Comparison of ENCODE assay signal across 1 cellular context in the genomic region with DNA sequence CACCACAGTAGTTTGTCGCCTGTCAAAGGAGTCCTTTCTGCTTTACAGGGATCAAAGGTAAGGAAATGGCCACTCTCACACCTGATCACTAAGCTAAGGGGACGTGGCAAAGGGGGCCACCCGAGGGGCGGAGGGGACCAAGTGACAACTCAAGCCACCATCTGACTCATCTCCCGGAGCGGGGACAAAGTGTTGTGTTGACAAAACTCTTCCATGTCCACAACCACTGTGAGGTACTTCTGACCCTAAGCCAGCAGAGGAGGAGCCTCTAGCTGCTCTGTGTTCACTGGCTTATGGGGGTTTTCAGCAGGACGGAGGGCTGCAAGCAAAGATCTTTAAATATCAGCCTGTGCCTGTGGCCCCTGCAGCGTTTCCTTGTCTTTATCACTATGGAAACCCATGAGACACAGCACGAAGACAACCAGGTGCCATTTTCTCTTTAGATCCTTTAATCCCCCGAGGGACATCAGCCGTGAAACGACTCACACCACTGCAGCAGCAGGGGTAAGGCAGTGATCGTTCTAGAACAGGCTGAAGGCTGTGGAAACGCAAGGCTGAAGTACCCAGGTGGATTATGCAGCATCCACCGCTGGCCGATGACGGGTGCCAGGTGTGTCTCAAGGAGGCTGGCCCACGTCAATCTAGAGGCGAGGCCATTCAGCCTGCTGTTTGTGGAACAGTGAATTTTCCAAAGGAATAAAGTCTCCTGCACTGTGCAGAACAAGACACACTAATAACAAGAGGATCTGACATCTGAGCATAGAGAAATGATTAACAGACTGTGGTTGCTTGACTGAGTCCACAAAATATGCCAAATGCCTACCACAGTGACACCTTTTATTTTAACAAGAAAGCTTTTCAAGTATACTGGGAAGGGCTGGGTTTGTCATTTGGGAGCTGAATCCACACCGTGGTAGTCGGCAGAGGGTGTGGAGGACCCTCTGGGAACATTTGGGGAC.
TF ChIP-seq lines count a peak whose summit lies in the region.

No MANE protein-coding gene starts in this region.

TF ChIP-seq in HepG2, 621 proteins besides CTCF, POLR2A, EP300 and RAD21 (continued from another document and continues in another):
- TF ChIP-seq, protein P1, sequence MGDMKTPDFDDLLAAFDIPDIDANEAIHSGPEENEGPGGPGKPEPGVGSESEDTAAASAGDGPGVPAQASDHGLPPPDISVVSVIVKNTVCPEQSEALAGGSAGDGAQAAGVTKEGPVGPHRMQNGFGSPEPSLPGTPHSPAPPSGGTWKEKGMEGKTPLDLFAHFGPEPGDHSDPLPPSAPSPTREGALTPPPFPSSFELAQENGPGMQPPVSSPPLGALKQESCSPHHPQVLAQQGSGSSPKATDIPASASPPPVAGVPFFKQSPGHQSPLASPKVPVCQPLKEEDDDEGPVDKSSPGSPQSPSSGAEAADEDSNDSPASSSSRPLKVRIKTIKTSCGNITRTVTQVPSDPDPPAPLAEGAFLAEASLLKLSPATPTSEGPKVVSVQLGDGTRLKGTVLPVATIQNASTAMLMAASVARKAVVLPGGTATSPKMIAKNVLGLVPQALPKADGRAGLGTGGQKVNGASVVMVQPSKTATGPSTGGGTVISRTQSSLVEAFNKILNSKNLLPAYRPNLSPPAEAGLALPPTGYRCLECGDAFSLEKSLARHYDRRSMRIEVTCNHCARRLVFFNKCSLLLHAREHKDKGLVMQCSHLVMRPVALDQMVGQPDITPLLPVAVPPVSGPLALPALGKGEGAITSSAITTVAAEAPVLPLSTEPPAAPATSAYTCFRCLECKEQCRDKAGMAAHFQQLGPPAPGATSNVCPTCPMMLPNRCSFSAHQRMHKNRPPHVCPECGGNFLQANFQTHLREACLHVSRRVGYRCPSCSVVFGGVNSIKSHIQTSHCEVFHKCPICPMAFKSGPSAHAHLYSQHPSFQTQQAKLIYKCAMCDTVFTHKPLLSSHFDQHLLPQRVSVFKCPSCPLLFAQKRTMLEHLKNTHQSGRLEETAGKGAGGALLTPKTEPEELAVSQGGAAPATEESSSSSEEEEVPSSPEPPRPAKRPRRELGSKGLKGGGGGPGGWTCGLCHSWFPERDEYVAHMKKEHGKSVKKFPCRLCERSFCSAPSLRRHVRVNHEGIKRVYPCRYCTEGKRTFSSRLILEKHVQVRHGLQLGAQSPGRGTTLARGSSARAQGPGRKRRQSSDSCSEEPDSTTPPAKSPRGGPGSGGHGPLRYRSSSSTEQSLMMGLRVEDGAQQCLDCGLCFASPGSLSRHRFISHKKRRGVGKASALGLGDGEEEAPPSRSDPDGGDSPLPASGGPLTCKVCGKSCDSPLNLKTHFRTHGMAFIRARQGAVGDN (CRISPR knock-in tag; IDR thresholded peaks at IDR 0.05): peak; percentile 78
- TF ChIP-seq MTA1 (CRISPR knock-in tag; IDR thresholded peaks at IDR 0.05; ENCODE audit: borderline replicate concordance) (peak; percentile 65; the same call in 1 of the 2 replicates), FLYWCH1 (CRISPR knock-in tag; IDR thresholded peaks at IDR 0.05) (no peak), STAG1 (CRISPR knock-in tag; IDR thresholded peaks at IDR 0.05) (0 out of 2 replicates have a peak, but pooled peaks have one; percentile 19), KLF16 (CRISPR knock-in tag; IDR thresholded peaks at IDR 0.05) (peak in 1 of 2 experiments; percentile 35; a peak in 1 of 4 replicates), ATF7-NPFF (CRISPR knock-in tag; IDR thresholded peaks at IDR 0.05; ENCODE audit: low read depth) (no peak; the same call in 1 of the 2 replicates), CENPT (CRISPR knock-in tag; IDR thresholded peaks at IDR 0.05; ENCODE audit: low read depth) (no peak), ZNF572 (CRISPR knock-in tag; IDR thresholded peaks at IDR 0.05) (no peak), ZNF383 (CRISPR knock-in tag; IDR thresholded peaks at IDR 0.05; ENCODE audit: borderline replicate concordance) (no peak), SNAPC2 (CRISPR knock-in tag; IDR thresholded peaks at IDR 0.05) (no peak), SCMH1 (CRISPR knock-in tag; IDR thresholded peaks at IDR 0.05; ENCODE audit: borderline replicate concordance) (no peak), KLF13 (CRISPR knock-in tag; IDR thresholded peaks at IDR 0.05) (no peak), HOXD1 (CRISPR knock-in tag; IDR thresholded peaks at IDR 0.05) (no peak), ZFP36L2 (CRISPR knock-in tag; IDR thresholded peaks at IDR 0.05) (no peak)
- TF ChIP-seq, protein P2, sequence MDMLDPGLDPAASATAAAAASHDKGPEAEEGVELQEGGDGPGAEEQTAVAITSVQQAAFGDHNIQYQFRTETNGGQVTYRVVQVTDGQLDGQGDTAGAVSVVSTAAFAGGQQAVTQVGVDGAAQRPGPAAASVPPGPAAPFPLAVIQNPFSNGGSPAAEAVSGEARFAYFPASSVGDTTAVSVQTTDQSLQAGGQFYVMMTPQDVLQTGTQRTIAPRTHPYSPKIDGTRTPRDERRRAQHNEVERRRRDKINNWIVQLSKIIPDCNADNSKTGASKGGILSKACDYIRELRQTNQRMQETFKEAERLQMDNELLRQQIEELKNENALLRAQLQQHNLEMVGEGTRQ (IDR thresholded peaks at IDR 0.05; ENCODE audit: low read depth, low read length): no peak
- TF ChIP-seq, protein P2 (CRISPR knock-in tag; IDR thresholded peaks at IDR 0.05; ENCODE audit: borderline replicate concordance): no peak
- TF ChIP-seq, protein P3, sequence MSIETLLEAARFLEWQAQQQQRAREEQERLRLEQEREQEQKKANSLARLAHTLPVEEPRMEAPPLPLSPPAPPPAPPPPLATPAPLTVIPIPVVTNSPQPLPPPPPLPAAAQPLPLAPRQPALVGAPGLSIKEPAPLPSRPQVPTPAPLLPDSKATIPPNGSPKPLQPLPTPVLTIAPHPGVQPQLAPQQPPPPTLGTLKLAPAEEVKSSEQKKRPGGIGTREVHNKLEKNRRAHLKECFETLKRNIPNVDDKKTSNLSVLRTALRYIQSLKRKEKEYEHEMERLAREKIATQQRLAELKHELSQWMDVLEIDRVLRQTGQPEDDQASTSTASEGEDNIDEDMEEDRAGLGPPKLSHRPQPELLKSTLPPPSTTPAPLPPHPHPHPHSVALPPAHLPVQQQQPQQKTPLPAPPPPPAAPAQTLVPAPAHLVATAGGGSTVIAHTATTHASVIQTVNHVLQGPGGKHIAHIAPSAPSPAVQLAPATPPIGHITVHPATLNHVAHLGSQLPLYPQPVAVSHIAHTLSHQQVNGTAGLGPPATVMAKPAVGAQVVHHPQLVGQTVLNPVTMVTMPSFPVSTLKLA (IDR thresholded peaks at IDR 0.05): no peak
- TF ChIP-seq, protein P4, sequence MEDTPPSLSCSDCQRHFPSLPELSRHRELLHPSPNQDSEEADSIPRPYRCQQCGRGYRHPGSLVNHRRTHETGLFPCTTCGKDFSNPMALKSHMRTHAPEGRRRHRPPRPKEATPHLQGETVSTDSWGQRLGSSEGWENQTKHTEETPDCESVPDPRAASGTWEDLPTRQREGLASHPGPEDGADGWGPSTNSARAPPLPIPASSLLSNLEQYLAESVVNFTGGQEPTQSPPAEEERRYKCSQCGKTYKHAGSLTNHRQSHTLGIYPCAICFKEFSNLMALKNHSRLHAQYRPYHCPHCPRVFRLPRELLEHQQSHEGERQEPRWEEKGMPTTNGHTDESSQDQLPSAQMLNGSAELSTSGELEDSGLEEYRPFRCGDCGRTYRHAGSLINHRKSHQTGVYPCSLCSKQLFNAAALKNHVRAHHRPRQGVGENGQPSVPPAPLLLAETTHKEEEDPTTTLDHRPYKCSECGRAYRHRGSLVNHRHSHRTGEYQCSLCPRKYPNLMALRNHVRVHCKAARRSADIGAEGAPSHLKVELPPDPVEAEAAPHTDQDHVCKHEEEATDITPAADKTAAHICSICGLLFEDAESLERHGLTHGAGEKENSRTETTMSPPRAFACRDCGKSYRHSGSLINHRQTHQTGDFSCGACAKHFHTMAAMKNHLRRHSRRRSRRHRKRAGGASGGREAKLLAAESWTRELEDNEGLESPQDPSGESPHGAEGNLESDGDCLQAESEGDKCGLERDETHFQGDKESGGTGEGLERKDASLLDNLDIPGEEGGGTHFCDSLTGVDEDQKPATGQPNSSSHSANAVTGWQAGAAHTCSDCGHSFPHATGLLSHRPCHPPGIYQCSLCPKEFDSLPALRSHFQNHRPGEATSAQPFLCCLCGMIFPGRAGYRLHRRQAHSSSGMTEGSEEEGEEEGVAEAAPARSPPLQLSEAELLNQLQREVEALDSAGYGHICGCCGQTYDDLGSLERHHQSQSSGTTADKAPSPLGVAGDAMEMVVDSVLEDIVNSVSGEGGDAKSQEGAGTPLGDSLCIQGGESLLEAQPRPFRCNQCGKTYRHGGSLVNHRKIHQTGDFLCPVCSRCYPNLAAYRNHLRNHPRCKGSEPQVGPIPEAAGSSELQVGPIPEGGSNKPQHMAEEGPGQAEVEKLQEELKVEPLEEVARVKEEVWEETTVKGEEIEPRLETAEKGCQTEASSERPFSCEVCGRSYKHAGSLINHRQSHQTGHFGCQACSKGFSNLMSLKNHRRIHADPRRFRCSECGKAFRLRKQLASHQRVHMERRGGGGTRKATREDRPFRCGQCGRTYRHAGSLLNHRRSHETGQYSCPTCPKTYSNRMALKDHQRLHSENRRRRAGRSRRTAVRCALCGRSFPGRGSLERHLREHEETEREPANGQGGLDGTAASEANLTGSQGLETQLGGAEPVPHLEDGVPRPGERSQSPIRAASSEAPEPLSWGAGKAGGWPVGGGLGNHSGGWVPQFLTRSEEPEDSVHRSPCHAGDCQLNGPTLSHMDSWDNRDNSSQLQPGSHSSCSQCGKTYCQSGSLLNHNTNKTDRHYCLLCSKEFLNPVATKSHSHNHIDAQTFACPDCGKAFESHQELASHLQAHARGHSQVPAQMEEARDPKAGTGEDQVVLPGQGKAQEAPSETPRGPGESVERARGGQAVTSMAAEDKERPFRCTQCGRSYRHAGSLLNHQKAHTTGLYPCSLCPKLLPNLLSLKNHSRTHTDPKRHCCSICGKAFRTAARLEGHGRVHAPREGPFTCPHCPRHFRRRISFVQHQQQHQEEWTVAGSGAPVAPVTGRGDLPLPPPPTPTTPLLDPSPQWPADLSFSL (CRISPR knock-in tag; IDR thresholded peaks at IDR 0.05): peak; percentile 92
- TF ChIP-seq, protein P5, sequence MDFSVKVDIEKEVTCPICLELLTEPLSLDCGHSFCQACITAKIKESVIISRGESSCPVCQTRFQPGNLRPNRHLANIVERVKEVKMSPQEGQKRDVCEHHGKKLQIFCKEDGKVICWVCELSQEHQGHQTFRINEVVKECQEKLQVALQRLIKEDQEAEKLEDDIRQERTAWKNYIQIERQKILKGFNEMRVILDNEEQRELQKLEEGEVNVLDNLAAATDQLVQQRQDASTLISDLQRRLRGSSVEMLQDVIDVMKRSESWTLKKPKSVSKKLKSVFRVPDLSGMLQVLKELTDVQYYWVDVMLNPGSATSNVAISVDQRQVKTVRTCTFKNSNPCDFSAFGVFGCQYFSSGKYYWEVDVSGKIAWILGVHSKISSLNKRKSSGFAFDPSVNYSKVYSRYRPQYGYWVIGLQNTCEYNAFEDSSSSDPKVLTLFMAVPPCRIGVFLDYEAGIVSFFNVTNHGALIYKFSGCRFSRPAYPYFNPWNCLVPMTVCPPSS (IDR thresholded peaks at IDR 0.05): no peak
- TF ChIP-seq, protein P6, sequence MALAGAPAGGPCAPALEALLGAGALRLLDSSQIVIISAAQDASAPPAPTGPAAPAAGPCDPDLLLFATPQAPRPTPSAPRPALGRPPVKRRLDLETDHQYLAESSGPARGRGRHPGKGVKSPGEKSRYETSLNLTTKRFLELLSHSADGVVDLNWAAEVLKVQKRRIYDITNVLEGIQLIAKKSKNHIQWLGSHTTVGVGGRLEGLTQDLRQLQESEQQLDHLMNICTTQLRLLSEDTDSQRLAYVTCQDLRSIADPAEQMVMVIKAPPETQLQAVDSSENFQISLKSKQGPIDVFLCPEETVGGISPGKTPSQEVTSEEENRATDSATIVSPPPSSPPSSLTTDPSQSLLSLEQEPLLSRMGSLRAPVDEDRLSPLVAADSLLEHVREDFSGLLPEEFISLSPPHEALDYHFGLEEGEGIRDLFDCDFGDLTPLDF (CRISPR knock-in tag; IDR thresholded peaks at IDR 0.05): no peak
- TF ChIP-seq, protein P7, sequence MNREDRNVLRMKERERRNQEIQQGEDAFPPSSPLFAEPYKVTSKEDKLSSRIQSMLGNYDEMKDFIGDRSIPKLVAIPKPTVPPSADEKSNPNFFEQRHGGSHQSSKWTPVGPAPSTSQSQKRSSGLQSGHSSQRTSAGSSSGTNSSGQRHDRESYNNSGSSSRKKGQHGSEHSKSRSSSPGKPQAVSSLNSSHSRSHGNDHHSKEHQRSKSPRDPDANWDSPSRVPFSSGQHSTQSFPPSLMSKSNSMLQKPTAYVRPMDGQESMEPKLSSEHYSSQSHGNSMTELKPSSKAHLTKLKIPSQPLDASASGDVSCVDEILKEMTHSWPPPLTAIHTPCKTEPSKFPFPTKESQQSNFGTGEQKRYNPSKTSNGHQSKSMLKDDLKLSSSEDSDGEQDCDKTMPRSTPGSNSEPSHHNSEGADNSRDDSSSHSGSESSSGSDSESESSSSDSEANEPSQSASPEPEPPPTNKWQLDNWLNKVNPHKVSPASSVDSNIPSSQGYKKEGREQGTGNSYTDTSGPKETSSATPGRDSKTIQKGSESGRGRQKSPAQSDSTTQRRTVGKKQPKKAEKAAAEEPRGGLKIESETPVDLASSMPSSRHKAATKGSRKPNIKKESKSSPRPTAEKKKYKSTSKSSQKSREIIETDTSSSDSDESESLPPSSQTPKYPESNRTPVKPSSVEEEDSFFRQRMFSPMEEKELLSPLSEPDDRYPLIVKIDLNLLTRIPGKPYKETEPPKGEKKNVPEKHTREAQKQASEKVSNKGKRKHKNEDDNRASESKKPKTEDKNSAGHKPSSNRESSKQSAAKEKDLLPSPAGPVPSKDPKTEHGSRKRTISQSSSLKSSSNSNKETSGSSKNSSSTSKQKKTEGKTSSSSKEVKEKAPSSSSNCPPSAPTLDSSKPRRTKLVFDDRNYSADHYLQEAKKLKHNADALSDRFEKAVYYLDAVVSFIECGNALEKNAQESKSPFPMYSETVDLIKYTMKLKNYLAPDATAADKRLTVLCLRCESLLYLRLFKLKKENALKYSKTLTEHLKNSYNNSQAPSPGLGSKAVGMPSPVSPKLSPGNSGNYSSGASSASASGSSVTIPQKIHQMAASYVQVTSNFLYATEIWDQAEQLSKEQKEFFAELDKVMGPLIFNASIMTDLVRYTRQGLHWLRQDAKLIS (CRISPR knock-in tag; IDR thresholded peaks at IDR 0.05): no peak
- TF ChIP-seq, protein P8, sequence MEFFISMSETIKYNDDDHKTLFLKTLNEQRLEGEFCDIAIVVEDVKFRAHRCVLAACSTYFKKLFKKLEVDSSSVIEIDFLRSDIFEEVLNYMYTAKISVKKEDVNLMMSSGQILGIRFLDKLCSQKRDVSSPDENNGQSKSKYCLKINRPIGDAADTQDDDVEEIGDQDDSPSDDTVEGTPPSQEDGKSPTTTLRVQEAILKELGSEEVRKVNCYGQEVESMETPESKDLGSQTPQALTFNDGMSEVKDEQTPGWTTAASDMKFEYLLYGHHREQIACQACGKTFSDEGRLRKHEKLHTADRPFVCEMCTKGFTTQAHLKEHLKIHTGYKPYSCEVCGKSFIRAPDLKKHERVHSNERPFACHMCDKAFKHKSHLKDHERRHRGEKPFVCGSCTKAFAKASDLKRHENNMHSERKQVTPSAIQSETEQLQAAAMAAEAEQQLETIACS (CRISPR knock-in tag; IDR thresholded peaks at IDR 0.05): no peak
- TF ChIP-seq, protein P9, sequence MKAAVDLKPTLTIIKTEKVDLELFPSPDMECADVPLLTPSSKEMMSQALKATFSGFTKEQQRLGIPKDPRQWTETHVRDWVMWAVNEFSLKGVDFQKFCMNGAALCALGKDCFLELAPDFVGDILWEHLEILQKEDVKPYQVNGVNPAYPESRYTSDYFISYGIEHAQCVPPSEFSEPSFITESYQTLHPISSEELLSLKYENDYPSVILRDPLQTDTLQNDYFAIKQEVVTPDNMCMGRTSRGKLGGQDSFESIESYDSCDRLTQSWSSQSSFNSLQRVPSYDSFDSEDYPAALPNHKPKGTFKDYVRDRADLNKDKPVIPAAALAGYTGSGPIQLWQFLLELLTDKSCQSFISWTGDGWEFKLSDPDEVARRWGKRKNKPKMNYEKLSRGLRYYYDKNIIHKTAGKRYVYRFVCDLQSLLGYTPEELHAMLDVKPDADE (CRISPR knock-in tag; IDR thresholded peaks at IDR 0.05): no peak
